In genomic region chr19:51507209-51507608, GRCh38 we compare ENCODE assay signal across 14 cellular contexts.
DNase-seq lines count a peak whose midpoint lies in the region; ATAC-seq lines count a peak whose summit lies in the region.
"Had no signal": no experiment of that assay in that cellular context is flagged by ENCODE, and none has a peak within 500 bp of the region (broad histone marks: within the 10 kb centered on the region; RNA-seq: fewer than 3 reads in every experiment).

No MANE protein-coding gene starts in this region.

- H3K9me3 Mint-ChIP-seq in dendritic cell treated with granulocyte-macrophage colony-stimulating factor and Interleukin-4, amounts not matched to agents 40 ng/mL and 50 ng/mL, for 4 days: peaks cover 28% of the 10 kb centered on the region
- H3K9me3 Mint-ChIP-seq in stimulated activated effector memory CD8-positive, alpha-beta T cell treated with anti-CD3 and anti-CD28 coated beads, Interleukin-12 subunit alpha, Interleukin-12 subunit beta, amount 100 ng/mL, for 72 hours: peaks cover 4% of the 10 kb centered on the region
- H3K9me3 Mint-ChIP-seq: CD4-positive, alpha-beta T cell had no signal

- ATAC-seq in stimulated activated effector memory CD8-positive, alpha-beta T cell treated with anti-CD3 and anti-CD28 coated beads, Interleukin-12 subunit alpha, Interleukin-12 subunit beta, amount 100 ng/mL, for 72 hours: no peak
- ATAC-seq in HG02852 (IDR thresholded peaks at IDR 0.05; ENCODE audit: unreplicated experiment): no peak

- intact Hi-C loops in dendritic cell treated with granulocyte-macrophage colony-stimulating factor and Interleukin-4, amounts not matched to agents 40 ng/mL and 50 ng/mL, for 4 days (cut with micrococcal nuclease): no loop called here

- no peak overlapping the region for H3K4me3 Mint-ChIP-seq in dendritic cell treated with granulocyte-macrophage colony-stimulating factor and Interleukin-4, amounts not matched to agents 40 ng/mL and 50 ng/mL, for 4 days
- no peak overlapping the region for H3K4me3 Mint-ChIP-seq in stimulated activated effector memory CD8-positive, alpha-beta T cell treated with anti-CD3 and anti-CD28 coated beads, Interleukin-12 subunit alpha, Interleukin-12 subunit beta, amount 100 ng/mL, for 72 hours
- H3K4me3 Mint-ChIP-seq: CD4-positive, alpha-beta T cell; H9 had no signal

- no peaks in the 10 kb centered on the region for H3K27me3 Mint-ChIP-seq in dendritic cell treated with granulocyte-macrophage colony-stimulating factor and Interleukin-4, amounts not matched to agents 40 ng/mL and 50 ng/mL, for 4 days

- H3K4me1 Mint-ChIP-seq in dendritic cell treated with granulocyte-macrophage colony-stimulating factor and Interleukin-4, amounts not matched to agents 40 ng/mL and 50 ng/mL, for 4 days (ENCODE audit: low read depth): peaks cover 89% of the 10 kb centered on the region
- H3K4me1 Mint-ChIP-seq in stimulated activated effector memory CD8-positive, alpha-beta T cell treated with anti-CD3 and anti-CD28 coated beads, Interleukin-12 subunit alpha, Interleukin-12 subunit beta, amount 100 ng/mL, for 72 hours: peaks cover 14% of the 10 kb centered on the region
- H3K4me1 Mint-ChIP-seq: H9 had no signal

- H3K27ac Mint-ChIP-seq in dendritic cell treated with granulocyte-macrophage colony-stimulating factor and Interleukin-4, amounts not matched to agents 40 ng/mL and 50 ng/mL, for 4 days: peak overlapping the region; percentile 91
- peak overlapping the region; percentile 54 for H3K27ac Mint-ChIP-seq in stimulated activated effector memory CD8-positive, alpha-beta T cell treated with anti-CD3 and anti-CD28 coated beads, Interleukin-12 subunit alpha, Interleukin-12 subunit beta, amount 100 ng/mL, for 72 hours
- H3K27ac Mint-ChIP-seq: CD4-positive, alpha-beta T cell; H9 had no signal

- DNase-seq in activated CD8-positive, alpha-beta memory T cell treated with anti-CD3 and anti-CD28 coated beads for 24 hours: peak; percentile 30
- no peak for DNase-seq in activated CD8-positive, alpha-beta memory T cell treated with anti-CD3 and anti-CD28 coated beads, Interleukin-2, amount 50 U/mL, for 48 hours
- DNase-seq in CD1c-positive myeloid dendritic cell (ENCODE audit: extremely low spot score) (peak; percentile 76), D341Med (ENCODE audit: low spot score) (no peak)
- DNase-seq in stimulated activated effector memory CD8-positive, alpha-beta T cell treated with anti-CD3 and anti-CD28 coated beads, Interleukin-12 subunit alpha, Interleukin-12 subunit beta, amount 100 ng/mL, for 72 hours (ENCODE audit: low spot score in 2 of 2): no peak
- DNase-seq: 8988T; CD4-positive, alpha-beta T cell; DMS153; DMS79 treated with DMSO at 0.1 percent for 48 hours; EL; GOT3; H9 had no signal

- peaks cover 23% of the 10 kb centered on the region for H3K36me3 Mint-ChIP-seq in dendritic cell treated with granulocyte-macrophage colony-stimulating factor and Interleukin-4, amounts not matched to agents 40 ng/mL and 50 ng/mL, for 4 days (ENCODE audit: low read depth)
- no peaks in the 10 kb centered on the region for H3K36me3 Mint-ChIP-seq in stimulated activated effector memory CD8-positive, alpha-beta T cell treated with anti-CD3 and anti-CD28 coated beads, Interleukin-12 subunit alpha, Interleukin-12 subunit beta, amount 100 ng/mL, for 72 hours

Comparison
In these comparisons a context has a peak if more than half of its experiments do, and no peak if none do; other contexts are left out.
1. DNase-seq: peak in activated CD8-positive, alpha-beta memory T cell treated with anti-CD3 and anti-CD28 coated beads for 24 hours (single experiment) and CD1c-positive myeloid dendritic cell (single experiment); none in activated CD8-positive, alpha-beta memory T cell treated with anti-CD3 and anti-CD28 coated beads, Interleukin-2, amount 50 U/mL, for 48 hours (single experiment), stimulated activated effector memory CD8-positive, alpha-beta T cell treated with anti-CD3 and anti-CD28 coated beads, Interleukin-12 subunit alpha, Interleukin-12 subunit beta, amount 100 ng/mL, for 72 hours (0 of 2) and D341Med (single experiment).